ENCODE assay signal across 10 cellular contexts in the genomic region with DNA sequence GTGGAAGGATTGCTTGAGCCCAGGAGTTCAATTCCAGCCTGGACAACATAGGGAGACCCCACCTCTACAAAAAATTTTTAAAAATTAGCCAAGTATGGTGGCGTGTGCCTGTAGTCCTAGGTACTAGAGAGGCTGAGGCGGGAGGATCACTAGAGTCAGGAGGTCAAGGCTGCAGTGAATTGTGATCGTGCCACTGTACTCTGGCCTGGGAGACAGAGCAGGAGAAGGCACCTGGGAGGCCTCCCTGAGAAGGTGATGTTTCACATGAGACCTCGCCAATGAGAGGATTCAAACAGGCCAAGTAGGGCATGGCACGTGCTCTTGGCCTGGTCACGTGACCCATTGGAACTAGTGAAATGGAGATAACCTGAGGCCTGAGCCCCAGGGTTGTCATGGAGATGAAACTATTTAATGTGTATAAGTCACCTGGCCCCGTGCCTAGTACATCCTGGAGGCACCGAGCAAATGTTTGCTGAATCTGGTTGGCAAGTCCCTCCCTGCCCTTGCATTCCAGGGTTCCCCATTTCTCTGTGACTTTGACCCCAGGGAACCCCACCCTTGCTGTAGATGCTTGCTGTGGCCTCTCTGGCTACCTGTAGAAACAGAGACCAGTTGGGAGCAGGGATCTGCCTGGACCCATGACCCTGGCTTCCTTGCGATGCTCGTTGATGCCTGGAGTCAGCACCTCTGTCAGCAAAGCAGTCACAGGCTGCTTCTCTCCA. TPM values are rescaled to one million over a fixed set of nuclear protein-coding genes. Genes with fewer than 3 reads are reported as not detected.
DNase-seq lines count a peak whose midpoint lies in the region; ATAC-seq and TF ChIP-seq lines count a peak whose summit lies in the region.
"Had no signal": no experiment of that assay in that cellular context is flagged by ENCODE, and none has a peak within 500 bp of the region (broad histone marks: within the 10 kb centered on the region; RNA-seq: fewer than 3 reads in every experiment).

No MANE protein-coding gene starts in this region.

- H3K36me3 ChIP-seq in stomach: no peaks in the 10 kb centered on the region
- H3K36me3 ChIP-seq: tibial artery had no signal

- TF ChIP-seq EP300 in stomach (IDR thresholded peaks at IDR 0.05): no peak

- H3K9me3 ChIP-seq in stomach: no peaks in the 10 kb centered on the region
- H3K9me3 ChIP-seq: tibial artery had no signal

- no peak for TF ChIP-seq POLR2A in stomach (IDR thresholded peaks at IDR 0.05)

- H3K27me3 ChIP-seq in foreskin keratinocyte (no peaks in the 10 kb centered on the region), stomach (no peaks in the 10 kb centered on the region)
- H3K27me3 ChIP-seq: tibial artery had no signal

- TF ChIP-seq CTCF in foreskin keratinocyte (conservative IDR thresholded peaks at IDR 0.05): no peak
- TF ChIP-seq CTCF in stomach (IDR thresholded peaks at IDR 0.05): no peak

- peaks cover 6% of the 10 kb centered on the region for H3K4me1 ChIP-seq in foreskin keratinocyte
- peaks cover 50 to 76% (median 68%) of the 10 kb centered on the region in 4 donors for H3K4me1 ChIP-seq in stomach

- ATAC-seq in foreskin keratinocyte: peak; percentile 56
- ATAC-seq: effector memory CD8-positive, alpha-beta T cell had no signal

- DNase-seq in NCI-H345 (lab: John Stamatoyannopoulos, UW) (peak; percentile 47), NCI-H345 treated with DMSO at 0.1 percent for 48 hours (lab: John Stamatoyannopoulos, UW; ENCODE audit: unreplicated experiment) (no peak), RPMI8226 (peak; percentile 40), foreskin keratinocyte (peak; percentile 87 to 93), stomach (peak; percentile 97), cardiac septum (ENCODE audit: low spot score) (no peak), iPS-NIHi11 (ENCODE audit: low spot score) (no peak), SW 1271 (lab: John Stamatoyannopoulos, UW) (no peak)
- DNase-seq: effector memory CD8-positive, alpha-beta T cell; tibial artery had no signal

- H3K27ac ChIP-seq in foreskin keratinocyte: peak overlapping the region; percentile 5
- H3K27ac ChIP-seq in stomach: peak overlapping the region; percentile 49 to 76 (median 74)

- no peak overlapping the region for H3K4me3 ChIP-seq in stomach
- H3K4me3 ChIP-seq: tibial artery had no signal

- WGBS in stomach, 5 donors: 48 to 63% (median 49%) methylated on average over 10 of the region's 10 CpGs

- intact Hi-C loops in stomach (cut with DNase I; ENCODE audit: low total_unique reads) (no loop called here), cardiac septum (cut with DNase I) (no loop called here)

RNA-seq across cellular contexts. Expression of a gene that starts 26.1 kb away (rescaled TPM):
- total RNA-seq in foreskin keratinocyte (31.2 and 32.6 TPM in 2 replicates), stomach (100 to 1,000 TPM in 1 of 5 donors, 10 to 100 TPM in 4; 31.6 to 113 (median 54.3) TPM), cardiac septum (48.6 TPM)
- polyA plus RNA-seq in foreskin keratinocyte (3.8 and 4.9 TPM in 2 replicates), stomach (10 to 100 TPM in 1 of 3 donors, 1 to 10 TPM in 2; 5.6 to 10.7 (median 7.7) TPM)

Comparison
In these comparisons a context has a peak if more than half of its experiments do, and no peak if none do; other contexts are left out.
1. DNase-seq: peak in NCI-H345 (single experiment), RPMI8226 (single experiment), foreskin keratinocyte (2 of 2) and stomach (single experiment); none in NCI-H345 treated with DMSO at 0.1 percent for 48 hours (single experiment), cardiac septum (single experiment), iPS-NIHi11 (single experiment) and SW 1271 (0 of 2).